ENCODE assay signal across 8 cellular contexts in the genomic region with DNA sequence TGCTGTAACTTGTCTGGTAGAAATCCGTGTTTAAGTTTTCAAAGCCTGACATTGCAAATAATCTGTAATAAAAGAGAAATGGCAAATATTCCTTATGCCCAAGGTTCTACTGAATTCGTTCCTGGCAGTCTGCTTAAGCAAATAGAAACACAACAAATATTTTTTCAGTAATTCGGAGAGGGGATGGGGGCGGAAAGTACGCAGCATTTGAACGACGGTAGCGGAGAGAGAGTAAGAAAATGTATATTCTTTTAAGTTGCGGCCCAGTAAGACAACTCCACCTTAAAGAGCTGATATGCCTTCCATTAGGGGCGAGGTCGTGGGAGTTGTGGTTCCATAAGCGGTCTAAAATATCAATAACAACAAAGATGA. TPM values are rescaled to one million over a fixed set of nuclear protein-coding genes. Genes with fewer than 3 reads are reported as not detected.
DNase-seq lines count a peak whose midpoint lies in the region; ATAC-seq, FAIRE-seq and TF ChIP-seq lines count a peak whose summit lies in the region.

No MANE protein-coding gene starts in this region.

- H3K9ac ChIP-seq in keratinocyte (ENCODE audit: control insufficient read depth, extremely low read depth, insufficient read depth, low read length), result peak overlapping the region; percentile 94

- H2AFZ ChIP-seq in keratinocyte (ENCODE audit: control insufficient read depth, low read length), result peak overlapping the region; percentile 76

- H3K9me1 ChIP-seq in keratinocyte (ENCODE audit: control insufficient read depth, extremely low read depth, insufficient read depth, low read length), result no peaks in the 10 kb centered on the region

- WGBS in thyroid gland, 2 donors, result 3 to 4% methylated on average over 12 of the region's 12 CpGs

- H3K4me3 Mint-ChIP-seq in activated CD8-positive, alpha-beta memory T cell treated with anti-CD3 and anti-CD28 coated beads, Interleukin-2, amount 10 ng/mL, durations not matched to agents 7 days and 5 days, result peak overlapping the region; percentile 98
- peak overlapping the region; percentile 88 for H3K4me3 Mint-ChIP-seq in activated CD8-positive, alpha-beta T cell treated with anti-CD3 and anti-CD28 coated beads for 36 hours

- H3K4me2 ChIP-seq in keratinocyte (ENCODE audit: control insufficient read depth, extremely low read depth, insufficient read depth, low read depth, low read length), result peak overlapping the region; percentile 93

- TF ChIP-seq CTCF in activated CD8-positive, alpha-beta T cell treated with anti-CD3 and anti-CD28 coated beads for 36 hours (IDR thresholded peaks at IDR 0.05), result no peak
- TF ChIP-seq CTCF in keratinocyte (optimal IDR thresholded peaks at IDR 0.05 in 1 of 3, IDR thresholded peaks at IDR 0.05 in 1 of 3, conservative IDR thresholded peaks at IDR 0.05 in 1 of 3; ENCODE audit: extremely low read depth in 1 of 3, insufficient read depth in 2 of 3, low read length in 3 of 3) (no peak), thyroid gland (IDR thresholded peaks at IDR 0.05) (no peak)

- H3K36me3 Mint-ChIP-seq in activated CD8-positive, alpha-beta memory T cell treated with anti-CD3 and anti-CD28 coated beads, Interleukin-2, amount 10 ng/mL, durations not matched to agents 7 days and 5 days, result peaks cover 10% of the 10 kb centered on the region
- peaks cover 20% of the 10 kb centered on the region for H3K36me3 Mint-ChIP-seq in activated CD8-positive, alpha-beta T cell treated with anti-CD3 and anti-CD28 coated beads for 36 hours (ENCODE audit: low read depth)

- CTCF ChIA-PET in activated CD8-positive, alpha-beta memory T cell treated with anti-CD3 and anti-CD28 coated beads, Interleukin-2, amount 10 ng/mL, durations not matched to agents 7 days and 5 days (lab: Charles Lee), result interaction anchor here (1.0 to 3.6 kb wide), 5 partner anchors 18 to 36 kb away, joined by 3 to 27 read pairs (median 8); no protein-coding TSS in a partner anchor
- CTCF ChIA-PET in activated CD8-positive, alpha-beta T cell treated with anti-CD3 and anti-CD28 coated beads for 36 hours (lab: Charles Lee), result interaction anchor here (1.7 to 3.8 kb wide), 2 partner anchors 17 to 22 kb away, joined by 9 to 29 read pairs; no protein-coding TSS in a partner anchor

- peak overlapping the region; percentile 54 to 84 (median 79) for H3K4me3 ChIP-seq in keratinocyte (ENCODE audit: control insufficient read depth in 2 of 3, extremely low read depth in 1 of 3, insufficient read depth in 2 of 3, low read depth in 1 of 3, low read length in 3 of 3)
- H3K4me3 ChIP-seq in thyroid gland (replicated peaks in 1 of 3), result peak overlapping the region; percentile 4 to 66 (median 49)

- FAIRE-seq in keratinocyte (lab: Jason Lieb, UNC), result no peak

- dilution Hi-C loops in keratinocyte (cut with MboI; ENCODE audit: extremely low pct_ligation_motif_present, low sequenced_read_pairs), result no loop called here

- H3K27me3 Mint-ChIP-seq in activated CD8-positive, alpha-beta memory T cell treated with anti-CD3 and anti-CD28 coated beads, Interleukin-2, amount 10 ng/mL, durations not matched to agents 7 days and 5 days, result peaks cover 12% of the 10 kb centered on the region
- no peaks in the 10 kb centered on the region for H3K27me3 Mint-ChIP-seq in activated CD8-positive, alpha-beta T cell treated with anti-CD3 and anti-CD28 coated beads for 36 hours

- peaks cover 44% of the 10 kb centered on the region for H3K79me2 ChIP-seq in keratinocyte (ENCODE audit: control insufficient read depth, insufficient read depth, low read length)

- no peak for TF ChIP-seq POLR2A in thyroid gland (IDR thresholded peaks at IDR 0.05)

- no peaks in the 10 kb centered on the region for H3K27me3 ChIP-seq in keratinocyte (ENCODE audit: control insufficient read depth, extremely low read depth, insufficient read depth, low read length)
- H3K27me3 ChIP-seq in thyroid gland, result no peaks in the 10 kb centered on the region

- peaks cover 18% of the 10 kb centered on the region for H3K4me1 ChIP-seq in keratinocyte (ENCODE audit: control insufficient read depth, extremely low read depth, insufficient read depth, low read length)
- peaks cover 10 to 14% of the 10 kb centered on the region in 2 donors for H3K4me1 ChIP-seq in thyroid gland

- H3K27ac ChIP-seq in keratinocyte (ENCODE audit: control insufficient read depth, insufficient read depth, low read length) (peak overlapping the region; percentile 85), thyroid gland (peak overlapping the region in 2 of 3 donors; percentile 60)

- DNase-seq in activated CD8-positive, alpha-beta memory T cell treated with anti-CD3 and anti-CD28 coated beads, Interleukin-2, amount 10 ng/mL, durations not matched to agents 7 days and 5 days, result no peak
- no peak for DNase-seq in activated CD8-positive, alpha-beta memory T cell treated with anti-CD3 and anti-CD28 coated beads, Interleukin-2, amount 50 U/mL, for 48 hours
- peak; percentile 14 for DNase-seq in activated CD8-positive, alpha-beta T cell treated with anti-CD3 and anti-CD28 coated beads for 36 hours
- DNase-seq in keratinocyte (ENCODE audit: low read depth, low spot score) (no peak), thyroid gland (no peak), HK-2 (ENCODE audit: unreplicated experiment) (no peak)
- no peak for DNase-seq in stimulated activated CD8-positive, alpha-beta memory T cell treated with anti-CD3 and anti-CD28 coated beads, Interleukin-4, amount 100 ng/mL, for 48 hours

- ATAC-seq in activated CD8-positive, alpha-beta memory T cell treated with anti-CD3 and anti-CD28 coated beads, Interleukin-2, amount 10 ng/mL, durations not matched to agents 7 days and 5 days, result no peak
- ATAC-seq in activated CD8-positive, alpha-beta T cell treated with anti-CD3 and anti-CD28 coated beads for 36 hours, result no peak
- no peak for ATAC-seq in GM21367 (IDR thresholded peaks at IDR 0.05; ENCODE audit: unreplicated experiment)

- no peaks in the 10 kb centered on the region for H3K9me3 ChIP-seq in keratinocyte (ENCODE audit: control insufficient read depth, low read depth, low read length)
- no peaks in the 10 kb centered on the region for H3K9me3 ChIP-seq in thyroid gland

- no peaks in the 10 kb centered on the region for H4K20me1 ChIP-seq in keratinocyte (ENCODE audit: control insufficient read depth, extremely low read depth, insufficient read depth, low read length)

- no peaks in the 10 kb centered on the region for H3K9me3 Mint-ChIP-seq in activated CD8-positive, alpha-beta memory T cell treated with anti-CD3 and anti-CD28 coated beads, Interleukin-2, amount 10 ng/mL, durations not matched to agents 7 days and 5 days (ENCODE audit: low read depth)
- H3K9me3 Mint-ChIP-seq in activated CD8-positive, alpha-beta T cell treated with anti-CD3 and anti-CD28 coated beads for 36 hours, result no peaks in the 10 kb centered on the region

- POLR2A ChIA-PET in activated CD8-positive, alpha-beta T cell treated with anti-CD3 and anti-CD28 coated beads for 36 hours (lab: Charles Lee), result interaction anchor here (0.9 to 2.5 kb wide), 6 partner anchors 9 to 23 kb away, joined by 3 to 19 read pairs (median 5); no protein-coding TSS in a partner anchor

- H3K27ac Mint-ChIP-seq in activated CD8-positive, alpha-beta memory T cell treated with anti-CD3 and anti-CD28 coated beads, Interleukin-2, amount 10 ng/mL, durations not matched to agents 7 days and 5 days, result peak overlapping the region; percentile 87
- H3K27ac Mint-ChIP-seq in activated CD8-positive, alpha-beta T cell treated with anti-CD3 and anti-CD28 coated beads for 36 hours, result peak overlapping the region; percentile 79

- H3K36me3 ChIP-seq in keratinocyte (ENCODE audit: control insufficient read depth in 2 of 2, extremely low read depth in 1 of 2, insufficient read depth in 2 of 2, low read length in 2 of 2) (peaks cover 5% of the 10 kb centered on the region in 2 experiments), thyroid gland (peaks cover 5 to 6% of the 10 kb centered on the region in 2 donors)

- intact Hi-C loops in activated CD8-positive, alpha-beta T cell treated with anti-CD3 and anti-CD28 coated beads for 36 hours (cut with micrococcal nuclease), result loop anchor here (2.0 kb wide), 1 partner anchor 19 kb away; no protein-coding TSS in a partner anchor
- intact Hi-C loops in thyroid gland (cut with DNase I), result no loop called here

- peaks cover 39% of the 10 kb centered on the region for H3K4me1 Mint-ChIP-seq in activated CD8-positive, alpha-beta memory T cell treated with anti-CD3 and anti-CD28 coated beads, Interleukin-2, amount 10 ng/mL, durations not matched to agents 7 days and 5 days
- peaks cover 40% of the 10 kb centered on the region for H3K4me1 Mint-ChIP-seq in activated CD8-positive, alpha-beta T cell treated with anti-CD3 and anti-CD28 coated beads for 36 hours (ENCODE audit: low read depth)

RNA-seq across cellular contexts. Expression of a gene that starts 0.6 kb away (rescaled TPM):
- 10 to 100 TPM; 26.9 to 34.3 TPM for total RNA-seq in activated CD8-positive, alpha-beta memory T cell treated with anti-CD3 and anti-CD28 coated beads, Interleukin-2, amount 10 ng/mL, durations not matched to agents 7 days and 5 days
- total RNA-seq in activated CD8-positive, alpha-beta T cell treated with anti-CD3 and anti-CD28 coated beads for 36 hours, result 10 to 100 TPM; 38.5 to 39.7 TPM
- 66.3 to 83.9 TPM (median 77.9 TPM) in 3 replicates for polyA plus RNA-seq in keratinocyte
- polyA plus RNA-seq in keratinocyte (2011; ENCODE audit: low read depth), result 10.7 TPM
- polyA plus RNA-seq in keratinocyte (2011; cell fraction: cytosol; rRNA removed), result 29.4 and 55.1 TPM in 2 replicates
- 63.8 and 83.5 TPM in 2 replicates for polyA plus RNA-seq in keratinocyte (2011; cell fraction: nucleus; rRNA removed)
- 37.0 and 52.5 TPM in 2 replicates for polyA plus RNA-seq in keratinocyte (2012; ENCODE audit: low replicate concordance)
- 21.8 to 84.0 TPM (median 67.9 TPM) in 3 replicates for polyA minus RNA-seq in keratinocyte
- 28.6 TPM for polyA minus RNA-seq in keratinocyte (2011; cell fraction: cytosol; rRNA and poly(A)+ RNA removed)
- 27.6 and 63.0 TPM in 2 replicates for polyA minus RNA-seq in keratinocyte (2011; cell fraction: nucleus; rRNA and poly(A)+ RNA removed)
- 10 to 100 TPM; 34.9 to 48.2 (median 41.5) TPM for total RNA-seq in thyroid gland

RNA-seq across cellular contexts. Expression of a gene that starts 0.8 kb away (rescaled TPM):
- total RNA-seq in activated CD8-positive, alpha-beta memory T cell treated with anti-CD3 and anti-CD28 coated beads, Interleukin-2, amount 10 ng/mL, durations not matched to agents 7 days and 5 days, result under 1 TPM; 0.12 to 0.19 TPM
- total RNA-seq in activated CD8-positive, alpha-beta T cell treated with anti-CD3 and anti-CD28 coated beads for 36 hours, result under 1 TPM; 0.27 to 0.29 TPM
- polyA plus RNA-seq in keratinocyte, result 0.02 to 0.08 TPM (median 0.04 TPM) in 3 replicates
- not detected for polyA plus RNA-seq in keratinocyte (2011; ENCODE audit: low read depth)
- 0.01 and 0.04 TPM in 2 replicates for polyA plus RNA-seq in keratinocyte (2011; cell fraction: cytosol; rRNA removed)
- 0.01 and 0.03 TPM in 2 replicates for polyA plus RNA-seq in keratinocyte (2011; cell fraction: nucleus; rRNA removed)
- 0.03 TPM in 1 of 2 replicates, not detected in the other for polyA plus RNA-seq in keratinocyte (2012; ENCODE audit: low replicate concordance)
- 0.03 to 0.59 TPM in 2 of 3 replicates, not detected in the other for polyA minus RNA-seq in keratinocyte
- polyA minus RNA-seq in keratinocyte (2011; cell fraction: cytosol; rRNA and poly(A)+ RNA removed), result not detected
- 0.08 and 0.11 TPM in 2 replicates for polyA minus RNA-seq in keratinocyte (2011; cell fraction: nucleus; rRNA and poly(A)+ RNA removed)
- total RNA-seq in thyroid gland, result 1 to 10 TPM in 2 of 4 donors, under 1 TPM in 2; 0.13 to 2.5 (median 1.5) TPM
